31 cellular contexts compared by ENCODE assay signal in the genomic region with DNA sequence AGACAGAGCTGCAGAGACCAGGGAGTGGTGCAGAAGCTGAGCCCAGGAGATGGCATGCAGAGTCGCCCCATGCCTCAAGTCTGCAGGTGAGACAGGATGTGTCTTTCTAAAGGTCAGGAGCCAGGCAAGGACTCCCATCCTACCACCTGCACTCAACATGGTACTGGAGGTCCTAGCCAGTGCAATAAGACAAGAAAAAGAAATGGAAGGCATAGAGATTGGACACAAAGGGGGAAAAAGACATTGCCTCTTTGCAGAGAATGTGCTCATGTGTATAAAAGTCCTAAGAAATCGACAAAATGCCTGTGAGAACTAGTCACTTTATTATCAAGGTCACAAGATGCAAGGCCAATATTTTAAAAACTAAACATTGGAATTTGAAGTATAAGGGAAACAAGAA. TPM values are rescaled to one million over a fixed set of nuclear protein-coding genes. Genes with fewer than 3 reads are reported as not detected.
"Had no signal": no experiment of that assay in that cellular context is flagged by ENCODE, and none has a peak within 500 bp of the region (broad histone marks: within the 10 kb centered on the region; RNA-seq: fewer than 3 reads in every experiment).

No MANE protein-coding gene starts in this region.

- H3K27me3 Mint-ChIP-seq: naive thymus-derived CD4-positive, alpha-beta T cell; stimulated activated naive B cell treated with anti-CD40 and anti-IgM and Interleukin-4, amounts not matched to agents 10 μg/mL and 1 μg/mL and 100 μg/mL, for 72 hours; stimulated activated naive CD8-positive, alpha-beta T cell treated with anti-CD3 and anti-CD28 coated beads, Interleukin-15, Interleukin-2, amounts not matched to agents 100 ng/mL and 50 ng/mL, for 24 hours had no signal

- ATAC-seq: esophagus mucosa; gastrocnemius medialis; left ventricle myocardium superior; naive thymus-derived CD4-positive, alpha-beta T cell; psoas muscle; right cardiac atrium; stimulated activated naive B cell treated with anti-CD40 and anti-IgM and Interleukin-4, amounts not matched to agents 10 μg/mL and 1 μg/mL and 100 μg/mL, for 72 hours had no signal

- H3K4me3 Mint-ChIP-seq: endodermal cell; mesothelial cell of epicardium; naive thymus-derived CD4-positive, alpha-beta T cell; nephron progenitor cell; stimulated activated naive CD8-positive, alpha-beta T cell treated with anti-CD3 and anti-CD28 coated beads, Interleukin-15, Interleukin-2, amounts not matched to agents 100 ng/mL and 50 ng/mL, for 24 hours had no signal

- DNase-seq: effector CD8-positive, alpha-beta T cell; endodermal cell; foreskin fibroblast; gastrocnemius medialis; head of caudate nucleus; left ventricle myocardium superior; mesenchymal stem cell; naive thymus-derived CD4-positive, alpha-beta T cell; nephron progenitor cell; nucleus accumbens; ovary; posterior cingulate gyrus; psoas muscle; right cardiac atrium; spleen; stimulated activated CD4-positive, alpha-beta T cell treated with anti-CD3 and anti-CD28 coated beads, Interleukin-4, amount 100 ng/mL, for 4 hours; stimulated activated naive B cell treated with anti-CD40 and anti-IgM and Interleukin-4, amounts not matched to agents 10 μg/mL and 1 μg/mL and 100 μg/mL, for 72 hours; upper lobe of left lung had no signal

- H3K27ac Mint-ChIP-seq: endodermal cell; mesothelial cell of epicardium; nephron progenitor cell; stimulated activated naive B cell treated with anti-CD40 and anti-IgM and Interleukin-4, amounts not matched to agents 10 μg/mL and 1 μg/mL and 100 μg/mL, for 72 hours had no signal

- H3K36me3 ChIP-seq: gastrocnemius medialis, ovary, spleen, thoracic aorta, tibial nerve, upper lobe of left lung had no signal

- FAIRE-seq: colon, keratinocyte, urothelium cell line had no signal

- H3K27me3 ChIP-seq: ovary, spleen, upper lobe of left lung had no signal

- H3K4me3 ChIP-seq: gastrocnemius medialis, lung, ovary, psoas muscle, skin epidermis, spleen, thoracic aorta, tibial nerve, upper lobe of left lung had no signal

- H3K4me1 ChIP-seq: gastrocnemius medialis, psoas muscle had no signal

- H3K9me3 ChIP-seq: gastrocnemius medialis, ovary, psoas muscle had no signal

- H3K36me3 Mint-ChIP-seq: mesothelial cell of epicardium had no signal

- H3K27ac ChIP-seq: epithelial cell of prostate, gastrocnemius medialis, ovary, psoas muscle, skin epidermis, spleen, thoracic aorta, tibial nerve, upper lobe of left lung had no signal

RNA-seq across cellular contexts. Expression of gene HES5, which starts 43.2 kb away (rescaled TPM):
- total RNA-seq: endodermal cell; glomerular endothelial cell; mesothelial cell of epicardium; naive thymus-derived CD4-positive, alpha-beta T cell; renal cortical epithelial cell had no signal
- polyA plus RNA-seq: naive thymus-derived CD4-positive, alpha-beta T cell had no signal

RNA-seq across cellular contexts. Expression of gene MMEL1, which starts 59.6 kb away (rescaled TPM):
- total RNA-seq: gastrocnemius medialis, left ventricle myocardium superior, thoracic aorta had no signal
- polyA plus RNA-seq: keratinocyte had no signal
